Comparison of ENCODE assay signal across 8 cellular contexts in genomic region chr2:70086278-70086837, GRCh38. TPM values are rescaled to one million over a fixed set of nuclear protein-coding genes. Genes with fewer than 3 reads are reported as not detected.
DNase-seq lines count a peak whose midpoint lies in the region; ATAC-seq and TF ChIP-seq lines count a peak whose summit lies in the region.

No MANE protein-coding gene starts in this region.

- H3K18ac ChIP-seq in neuronal stem cell (ENCODE audit: low read length): peak overlapping the region; percentile 98

- H2AK5ac ChIP-seq in neuronal stem cell (ENCODE audit: low read depth, low read length): peak overlapping the region; percentile 72

- H2BK5ac ChIP-seq in neuronal stem cell (ENCODE audit: low read length): peak overlapping the region; percentile 98

- peak overlapping the region; percentile 94 for H3K4ac ChIP-seq in neuronal stem cell (ENCODE audit: low read length)

- H3K4me3 ChIP-seq in KMS-11 (IDR thresholded peaks at IDR 0.05; ENCODE audit: insufficient read depth, low read depth, low read length): peak overlapping the region; percentile 96
- peak overlapping the region; percentile 67 to 83 for H3K4me3 ChIP-seq in gastroesophageal sphincter
- peak overlapping the region; percentile 82 to 97 for H3K4me3 ChIP-seq in neuronal stem cell (ENCODE audit: low read length in 2 of 2)

- H3K36me3 ChIP-seq in KMS-11 (ENCODE audit: insufficient read depth) (peaks cover 4% of the 10 kb centered on the region; the same call in 1 of the 2 replicates), gastroesophageal sphincter (peaks cover 0 to 40% of the 10 kb centered on the region in 2 donors), neuronal stem cell (replicated peaks in 1 of 2; ENCODE audit: control insufficient read depth in 2 of 2, insufficient read depth in 2 of 2, low read length in 2 of 2) (peaks cover 11 to 64% of the 10 kb centered on the region in 2 donors)

- H3K23ac ChIP-seq in neuronal stem cell (ENCODE audit: low read depth, low read length, poor library complexity): peak overlapping the region; percentile 61

- no peak overlapping the region for H2BK12ac ChIP-seq in neuronal stem cell (ENCODE audit: low read length)

- no peak for TF ChIP-seq POLR2A in gastroesophageal sphincter (IDR thresholded peaks at IDR 0.05)

- H3K9me3 ChIP-seq in gastroesophageal sphincter (no peaks in the 10 kb centered on the region), neuronal stem cell (replicated peaks in 1 of 2; ENCODE audit: control insufficient read depth in 2 of 2, insufficient read depth in 1 of 2, low read depth in 1 of 2, low read length in 2 of 2) (no peaks in the 10 kb centered on the region)

- peak overlapping the region; percentile 68 for H4K91ac ChIP-seq in neuronal stem cell (ENCODE audit: low read depth, low read length, poor library complexity)

- peak overlapping the region; percentile 73 for H2AFZ ChIP-seq in KMS-11 (ENCODE audit: low read depth)
- peak overlapping the region; percentile 96 for H2AFZ ChIP-seq in neuronal stem cell (ENCODE audit: low read length)

- peak overlapping the region; percentile 25 for H2BK120ac ChIP-seq in neuronal stem cell (ENCODE audit: low read depth, low read length)

- H3K4me1 ChIP-seq in KMS-11 (ENCODE audit: low read depth, poor library complexity, severe bottlenecking) (peaks cover 47% of the 10 kb centered on the region), gastroesophageal sphincter (peaks cover 6 to 56% (median 22%) of the 10 kb centered on the region in 3 donors), neuronal stem cell (ENCODE audit: control insufficient read depth in 2 of 2, insufficient read depth in 1 of 2, low read depth in 1 of 2, low read length in 2 of 2) (peaks cover 14 to 21% of the 10 kb centered on the region in 2 donors)

- no peaks in the 10 kb centered on the region for H4K20me1 ChIP-seq in KMS-11 (ENCODE audit: insufficient read depth)

- H3K4me2 ChIP-seq in KMS-11 (peak overlapping the region; percentile 58), neuronal stem cell (ENCODE audit: insufficient read depth, low read length, poor library complexity, severe bottlenecking) (peak overlapping the region; percentile 74)

- H3K27ac ChIP-seq in KMS-11 (peak overlapping the region; percentile 100), gastroesophageal sphincter (peak overlapping the region; percentile 90 to 100 (median 98)), neuronal stem cell (replicated peaks; ENCODE audit: low read length) (peak overlapping the region; percentile 99), substantia nigra (ENCODE audit: low read depth, low read length, poor library complexity, severe bottlenecking) (peak overlapping the region; percentile 100)

- H3K27me3 ChIP-seq in KMS-11 (ENCODE audit: insufficient read depth, low read depth) (no peaks in the 10 kb centered on the region), gastroesophageal sphincter (no peaks in the 10 kb centered on the region), neuronal stem cell (ENCODE audit: control insufficient read depth in 3 of 3, insufficient read depth in 3 of 3, low read depth in 1 of 3, low read length in 3 of 3) (no peaks in the 10 kb centered on the region)

- 0% methylated on average over 12 of the region's 40 CpGs; no CpG with 5 or more reads in 1 of the 2 donors for WGBS in gastroesophageal sphincter (ENCODE audit: low coverage in 1 of 2), 2 donors
- no CpG with 5 or more reads among the region's 40 CpGs for WGBS in neuronal stem cell (ENCODE audit: extremely low coverage in 2 of 2, insufficient read length in 2 of 2, insufficient replicate concordance in 1 of 2), 2 donors

- H3K79me1 ChIP-seq in neuronal stem cell (ENCODE audit: low read depth, low read length): peaks cover 2% of the 10 kb centered on the region

- H2BK15ac ChIP-seq in neuronal stem cell (ENCODE audit: low read length): no peak overlapping the region

- no peak for TF ChIP-seq EP300 in gastroesophageal sphincter (IDR thresholded peaks at IDR 0.05)

- 0 out of 2 replicates have a peak, but pooled peaks have one; percentile 30 for TF ChIP-seq CTCF in KMS-11 (conservative IDR thresholded peaks at IDR 0.05; ENCODE audit: low read depth, low read length)
- no peak for TF ChIP-seq CTCF in gastroesophageal sphincter (IDR thresholded peaks at IDR 0.05)

- DNase-seq in DMS79 (lab: John Stamatoyannopoulos, UW) (peak; percentile 77), SIG-M5 treated with dmso at 0.1 percent for 504 hours (lab: John Stamatoyannopoulos, UW; ENCODE audit: unreplicated experiment) (peak; percentile 91), neuronal stem cell (ENCODE audit: low spot score) (peak; percentile 83), substantia nigra (lab: John Stamatoyannopoulos, UW) (peak in 45 of 49 donors; percentile 12 to 90 (median 69))
- peak; percentile 75 for DNase-seq in activated naive CD4-positive, alpha-beta T cell treated with Interleukin-2 at 50 U/mL for 16 hours

- H4K8ac ChIP-seq in neuronal stem cell (ENCODE audit: low read depth, low read length): peak overlapping the region; percentile 4

- peak overlapping the region; percentile 100 for H3K9ac ChIP-seq in KMS-11
- peak overlapping the region; percentile 83 for H3K9ac ChIP-seq in neuronal stem cell (ENCODE audit: low read depth, low read length, poor library complexity)

- peak; percentile 30 for ATAC-seq in GM21737 (IDR thresholded peaks at IDR 0.05; ENCODE audit: unreplicated experiment)
- peak; percentile 61 for ATAC-seq in gastroesophageal sphincter

- H3K14ac ChIP-seq in neuronal stem cell (ENCODE audit: low read length): no peak overlapping the region

- H3K79me2 ChIP-seq in KMS-11 (ENCODE audit: insufficient read depth, low read depth): peaks cover 32% of the 10 kb centered on the region

RNA-seq across cellular contexts. Expression of gene PCBP1, which starts 0.9 kb away (rescaled TPM):
- total RNA-seq in gastroesophageal sphincter: 100 to 1,000 TPM; 117 to 222 (median 167) TPM
- polyA plus RNA-seq in neuronal stem cell (2013, experiment 1 of 2): 359 TPM
- 357 TPM for polyA plus RNA-seq in neuronal stem cell (2013, experiment 2 of 2)

Comparison
In these comparisons a context has a peak if more than half of its experiments do, and no peak if none do; other contexts are left out.
1. Peak in every context shown above with its lines: DNase-seq, ATAC-seq, H3K4me3 ChIP-seq and H3K27ac ChIP-seq.